In genomic region chr16:17002557-17002956, GRCh38 we compare ENCODE assay signal across 18 cellular contexts.
DNase-seq lines count a peak whose midpoint lies in the region; ATAC-seq, FAIRE-seq and TF ChIP-seq lines count a peak whose summit lies in the region.
"Had no signal": no experiment of that assay in that cellular context is flagged by ENCODE, and none has a peak within 500 bp of the region (broad histone marks: within the 10 kb centered on the region; RNA-seq: fewer than 3 reads in every experiment).

No MANE protein-coding gene starts in this region.

- H3K4me1 Mint-ChIP-seq in naive B cell: peaks cover 0 to 10% (median 0%) of the 10 kb centered on the region in 3 donors
- H3K4me1 Mint-ChIP-seq in chondrocyte (ENCODE audit: low read depth): no peaks in the 10 kb centered on the region
- no peaks in the 10 kb centered on the region for H3K4me1 Mint-ChIP-seq in HFFc6 (ENCODE audit: low read depth)

- H3K36me3 Mint-ChIP-seq in naive B cell (no peaks in the 10 kb centered on the region), chondrocyte (ENCODE audit: low read depth) (no peaks in the 10 kb centered on the region), HFFc6 (ENCODE audit: low read depth) (peaks cover 5% of the 10 kb centered on the region)
- H3K36me3 Mint-ChIP-seq: CD8-positive, alpha-beta T cell had no signal

- H3K4me3 Mint-ChIP-seq in naive B cell (no peak overlapping the region), chondrocyte (ENCODE audit: unreplicated experiment) (no peak overlapping the region), HFFc6 (no peak overlapping the region)
- H3K4me3 Mint-ChIP-seq: CD8-positive, alpha-beta T cell had no signal

- peak overlapping the region in 2 of 6 donors; percentile 41 to 72 for H3K27ac Mint-ChIP-seq in naive B cell
- no peak overlapping the region for H3K27ac Mint-ChIP-seq in chondrocyte (ENCODE audit: unreplicated experiment)
- no peak overlapping the region for H3K27ac Mint-ChIP-seq in HFFc6
- H3K27ac Mint-ChIP-seq: CD8-positive, alpha-beta T cell had no signal

- H3K27me3 Mint-ChIP-seq in naive B cell: no peaks in the 10 kb centered on the region
- H3K27me3 Mint-ChIP-seq in chondrocyte (ENCODE audit: low read depth): no peaks in the 10 kb centered on the region
- H3K27me3 Mint-ChIP-seq in HFFc6 (ENCODE audit: insufficient read depth): peaks cover 2% of the 10 kb centered on the region; the same call in 1 of the 2 replicates

- ATAC-seq in HG03354 (IDR thresholded peaks at IDR 0.05; ENCODE audit: poor library complexity, severe bottlenecking, unreplicated experiment) (peak; percentile 49), naive B cell (ENCODE audit: low read depth in 2 of 2) (peak; percentile 76 to 78)
- ATAC-seq: CD8-positive, alpha-beta T cell had no signal

- H3K9me3 Mint-ChIP-seq in naive B cell (peaks cover 0 to 6% (median 5%) of the 10 kb centered on the region in 7 donors), chondrocyte (ENCODE audit: low read depth) (peaks cover 13% of the 10 kb centered on the region), HFFc6 (peaks cover 19% of the 10 kb centered on the region)

- TF ChIP-seq CTCF in chondrocyte (IDR thresholded peaks at IDR 0.05) (no peak), HFFc6 (IDR thresholded peaks at IDR 0.05) (no peak)

- peak; percentile 83 for FAIRE-seq in GM19239 (lab: Jason Lieb, UNC)
- FAIRE-seq: H1, HTR-8/SVneo had no signal

- DNase-seq in GM19239 (ENCODE audit: insufficient read length, low spot score) (no peak), RPMI8226 (peak; percentile 39), naive B cell (no peak), chondrocyte (ENCODE audit: low spot score) (no peak), HFFc6 (no peak), NCI-H2171 treated with DMSO at 0.1 percent for 48 hours (lab: John Stamatoyannopoulos, UW) (no peak)
- DNase-seq: CD8-positive, alpha-beta T cell; GF-D8; NCI-H1105; NCI-H1694 treated with DMSO at 0.1 percent for 48 hours; NCI-H446 treated with DMSO at 0.1 percent for 48 hours; NCI-H748 treated with DMSO at 0.1 percent for 48 hours; OCI-M1; SJCRH30; T-helper 9 cell had no signal
